ENCODE assay signal across 1 cellular context in genomic region chr17:13521784-13522183, GRCh38.
A peak's percentile ranks its signal among the peaks of the same experiment; 100 is the strongest.
TF ChIP-seq lines count a peak whose summit lies in the region.

No MANE protein-coding gene starts in this region.

TF ChIP-seq in K562, 482 proteins besides CTCF, POLR2A, EP300 and RAD21 (continued from another document):
- TF ChIP-seq, protein P1, sequence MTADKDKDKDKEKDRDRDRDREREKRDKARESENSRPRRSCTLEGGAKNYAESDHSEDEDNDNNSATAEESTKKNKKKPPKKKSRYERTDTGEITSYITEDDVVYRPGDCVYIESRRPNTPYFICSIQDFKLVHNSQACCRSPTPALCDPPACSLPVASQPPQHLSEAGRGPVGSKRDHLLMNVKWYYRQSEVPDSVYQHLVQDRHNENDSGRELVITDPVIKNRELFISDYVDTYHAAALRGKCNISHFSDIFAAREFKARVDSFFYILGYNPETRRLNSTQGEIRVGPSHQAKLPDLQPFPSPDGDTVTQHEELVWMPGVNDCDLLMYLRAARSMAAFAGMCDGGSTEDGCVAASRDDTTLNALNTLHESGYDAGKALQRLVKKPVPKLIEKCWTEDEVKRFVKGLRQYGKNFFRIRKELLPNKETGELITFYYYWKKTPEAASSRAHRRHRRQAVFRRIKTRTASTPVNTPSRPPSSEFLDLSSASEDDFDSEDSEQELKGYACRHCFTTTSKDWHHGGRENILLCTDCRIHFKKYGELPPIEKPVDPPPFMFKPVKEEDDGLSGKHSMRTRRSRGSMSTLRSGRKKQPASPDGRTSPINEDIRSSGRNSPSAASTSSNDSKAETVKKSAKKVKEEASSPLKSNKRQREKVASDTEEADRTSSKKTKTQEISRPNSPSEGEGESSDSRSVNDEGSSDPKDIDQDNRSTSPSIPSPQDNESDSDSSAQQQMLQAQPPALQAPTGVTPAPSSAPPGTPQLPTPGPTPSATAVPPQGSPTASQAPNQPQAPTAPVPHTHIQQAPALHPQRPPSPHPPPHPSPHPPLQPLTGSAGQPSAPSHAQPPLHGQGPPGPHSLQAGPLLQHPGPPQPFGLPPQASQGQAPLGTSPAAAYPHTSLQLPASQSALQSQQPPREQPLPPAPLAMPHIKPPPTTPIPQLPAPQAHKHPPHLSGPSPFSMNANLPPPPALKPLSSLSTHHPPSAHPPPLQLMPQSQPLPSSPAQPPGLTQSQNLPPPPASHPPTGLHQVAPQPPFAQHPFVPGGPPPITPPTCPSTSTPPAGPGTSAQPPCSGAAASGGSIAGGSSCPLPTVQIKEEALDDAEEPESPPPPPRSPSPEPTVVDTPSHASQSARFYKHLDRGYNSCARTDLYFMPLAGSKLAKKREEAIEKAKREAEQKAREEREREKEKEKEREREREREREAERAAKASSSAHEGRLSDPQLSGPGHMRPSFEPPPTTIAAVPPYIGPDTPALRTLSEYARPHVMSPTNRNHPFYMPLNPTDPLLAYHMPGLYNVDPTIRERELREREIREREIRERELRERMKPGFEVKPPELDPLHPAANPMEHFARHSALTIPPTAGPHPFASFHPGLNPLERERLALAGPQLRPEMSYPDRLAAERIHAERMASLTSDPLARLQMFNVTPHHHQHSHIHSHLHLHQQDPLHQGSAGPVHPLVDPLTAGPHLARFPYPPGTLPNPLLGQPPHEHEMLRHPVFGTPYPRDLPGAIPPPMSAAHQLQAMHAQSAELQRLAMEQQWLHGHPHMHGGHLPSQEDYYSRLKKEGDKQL (CRISPR knock-in tag; IDR thresholded peaks at IDR 0.05; ENCODE audit: borderline replicate concordance) = no peak
- TF ChIP-seq TBL1XR1 (IDR thresholded peaks at IDR 0.05; ENCODE audit: low read length in 2 of 2) = peak in 1 of 2 experiments; percentile 22; a peak in 1 of 4 replicates
- TF ChIP-seq PHF20 (IDR thresholded peaks at IDR 0.05; ENCODE audit: partially characterized antibody) = no peak
- no peak for TF ChIP-seq FOXA3 (CRISPR knock-in tag; conservative IDR thresholded peaks at IDR 0.05 in 1 of 2, IDR thresholded peaks at IDR 0.05 in 1 of 2)
- TF ChIP-seq GATA2 (CRISPR knock-in tag; IDR thresholded peaks at IDR 0.05) = no peak
- TF ChIP-seq CBX2 (IDR thresholded peaks at IDR 0.05; ENCODE audit: insufficient read depth, low read length, poor library complexity, severe bottlenecking) = no peak
- TF ChIP-seq KDM4B (IDR thresholded peaks at IDR 0.05; ENCODE audit: borderline replicate concordance in 2 of 2, low read depth in 1 of 2) = no peak
- TF ChIP-seq ZC3H4 (CRISPR knock-in tag; IDR thresholded peaks at IDR 0.05; ENCODE audit: borderline replicate concordance) = no peak
- peak; percentile 89 for TF ChIP-seq CBFA2T3 (IDR thresholded peaks at IDR 0.05)
- TF ChIP-seq NFE2L1 (tag; IDR thresholded peaks at IDR 0.05; ENCODE audit: borderline replicate concordance, low read depth) = no peak
- TF ChIP-seq MBD1 (CRISPR knock-in tag; IDR thresholded peaks at IDR 0.05) = no peak
- TF ChIP-seq, protein P2, sequence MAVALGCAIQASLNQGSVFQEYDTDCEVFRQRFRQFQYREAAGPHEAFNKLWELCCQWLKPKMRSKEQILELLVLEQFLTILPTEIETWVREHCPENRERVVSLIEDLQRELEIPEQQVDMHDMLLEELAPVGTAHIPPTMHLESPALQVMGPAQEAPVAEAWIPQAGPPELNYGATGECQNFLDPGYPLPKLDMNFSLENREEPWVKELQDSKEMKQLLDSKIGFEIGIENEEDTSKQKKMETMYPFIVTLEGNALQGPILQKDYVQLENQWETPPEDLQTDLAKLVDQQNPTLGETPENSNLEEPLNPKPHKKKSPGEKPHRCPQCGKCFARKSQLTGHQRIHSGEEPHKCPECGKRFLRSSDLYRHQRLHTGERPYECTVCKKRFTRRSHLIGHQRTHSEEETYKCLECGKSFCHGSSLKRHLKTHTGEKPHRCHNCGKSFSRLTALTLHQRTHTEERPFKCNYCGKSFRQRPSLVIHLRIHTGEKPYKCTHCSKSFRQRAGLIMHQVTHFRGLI (CRISPR knock-in tag; IDR thresholded peaks at IDR 0.05) = no peak
- TF ChIP-seq ZNF717 (CRISPR knock-in tag; IDR thresholded peaks at IDR 0.05) = no peak
- no peak for TF ChIP-seq ZNF217 (CRISPR knock-in tag; IDR thresholded peaks at IDR 0.05)
- TF ChIP-seq DDX20 (tag; IDR thresholded peaks at IDR 0.05; ENCODE audit: low read depth) = no peak
- no peak for TF ChIP-seq ARNT (IDR thresholded peaks at IDR 0.05)
- no peak for TF ChIP-seq MTA2 (IDR thresholded peaks at IDR 0.05; ENCODE audit: low read depth)
- no peak for TF ChIP-seq SMAD3 (CRISPR knock-in tag; conservative IDR thresholded peaks at IDR 0.05)
- TF ChIP-seq PRPF4 (IDR thresholded peaks at IDR 0.05; ENCODE audit: insufficient read depth, low read depth, low read length, poor library complexity, severe bottlenecking) = no peak
- 0 out of 2 replicates have a peak, but pooled peaks have one; percentile 26 for TF ChIP-seq FOXM1 (IDR thresholded peaks at IDR 0.05; ENCODE audit: low read depth)
- TF ChIP-seq FOXM1 (CRISPR knock-in tag; IDR thresholded peaks at IDR 0.05; ENCODE audit: low read depth) = no peak
- no peak for TF ChIP-seq RBM17 (IDR thresholded peaks at IDR 0.05; ENCODE audit: borderline replicate concordance, low read depth, low read length)
- TF ChIP-seq ZMIZ1 (IDR thresholded peaks at IDR 0.05; ENCODE audit: low read depth in 2 of 2, low read length in 2 of 2) = no peak
- peak; percentile 61 for TF ChIP-seq RFX1 (IDR thresholded peaks at IDR 0.05)
- no peak for TF ChIP-seq ZNF696 (CRISPR knock-in tag; conservative IDR thresholded peaks at IDR 0.05)
